14 cellular contexts compared by ENCODE assay signal in genomic region chr5:116521173-116521872, GRCh38. TPM values are rescaled to one million over a fixed set of nuclear protein-coding genes. Genes with fewer than 3 reads are reported as not detected.
A peak's percentile ranks its signal among the peaks of the same experiment; 100 is the strongest.
DNase-seq lines count a peak whose midpoint lies in the region; ATAC-seq, FAIRE-seq and TF ChIP-seq lines count a peak whose summit lies in the region.
"Had no signal": no experiment of that assay in that cellular context is flagged by ENCODE, and none has a peak within 500 bp of the region (broad histone marks: within the 10 kb centered on the region; RNA-seq: fewer than 3 reads in every experiment).

No MANE protein-coding gene starts in this region.

- in situ Hi-C loops in brain microvascular endothelial cell (cut with HindIII; ENCODE audit: low pct_ligation_motif_present, low sequenced_read_pairs): no loop called here

- H3K36me3 ChIP-seq in keratinocyte (ENCODE audit: control insufficient read depth in 2 of 2, extremely low read depth in 1 of 2, insufficient read depth in 2 of 2, low read length in 2 of 2) (no peaks in the 10 kb centered on the region), brain microvascular endothelial cell (replicated peaks) (no peaks in the 10 kb centered on the region)
- H3K36me3 ChIP-seq: ascending aorta had no signal

- H2AFZ ChIP-seq in keratinocyte (ENCODE audit: control insufficient read depth, low read length): no peak overlapping the region

- H4K20me1 ChIP-seq in keratinocyte (ENCODE audit: control insufficient read depth, extremely low read depth, insufficient read depth, low read length): no peaks in the 10 kb centered on the region

- H3K79me2 ChIP-seq in keratinocyte (ENCODE audit: control insufficient read depth, insufficient read depth, low read length): no peaks in the 10 kb centered on the region

- H3K9me3 ChIP-seq in keratinocyte (ENCODE audit: control insufficient read depth, low read depth, low read length): no peaks in the 10 kb centered on the region
- H3K9me3 ChIP-seq: ascending aorta had no signal

- H3K4me3 ChIP-seq in keratinocyte (ENCODE audit: control insufficient read depth in 2 of 3, extremely low read depth in 1 of 3, insufficient read depth in 2 of 3, low read depth in 1 of 3, low read length in 3 of 3): no peak overlapping the region
- no peak overlapping the region for H3K4me3 ChIP-seq in brain microvascular endothelial cell (ENCODE audit: low read depth, low read length)
- H3K4me3 ChIP-seq: ascending aorta had no signal

- H3K9me1 ChIP-seq in keratinocyte (ENCODE audit: control insufficient read depth, extremely low read depth, insufficient read depth, low read length): no peaks in the 10 kb centered on the region

- H3K27ac ChIP-seq in keratinocyte (ENCODE audit: control insufficient read depth, insufficient read depth, low read length) (no peak overlapping the region), brain microvascular endothelial cell (no peak overlapping the region)
- H3K27ac ChIP-seq: ascending aorta had no signal

- TF ChIP-seq CTCF in keratinocyte (optimal IDR thresholded peaks at IDR 0.05 in 1 of 3, IDR thresholded peaks at IDR 0.05 in 1 of 3, conservative IDR thresholded peaks at IDR 0.05 in 1 of 3; ENCODE audit: extremely low read depth in 1 of 3, insufficient read depth in 2 of 3, low read length in 3 of 3) (no peak), brain microvascular endothelial cell (IDR thresholded peaks at IDR 0.05; ENCODE audit: low read depth, low read length, missing control alignments) (no peak)

- H3K4me1 ChIP-seq in keratinocyte (ENCODE audit: control insufficient read depth, extremely low read depth, insufficient read depth, low read length): peaks cover 17% of the 10 kb centered on the region
- H3K4me1 ChIP-seq: ascending aorta had no signal

- ATAC-seq in GM18505 (IDR thresholded peaks at IDR 0.05; ENCODE audit: unreplicated experiment) (peak; percentile 74), GM21786 (IDR thresholded peaks at IDR 0.05; ENCODE audit: unreplicated experiment) (peak; percentile 66), HG03575 (IDR thresholded peaks at IDR 0.05; ENCODE audit: extremely low read depth, insufficient number of reproducible peaks, low FRiP score, unreplicated experiment) (peak; percentile 58), GM21390 (IDR thresholded peaks at IDR 0.05; ENCODE audit: unreplicated experiment) (no peak)

- TF ChIP-seq POLR2A in GM18505 (IDR thresholded peaks at IDR 0.05; ENCODE audit: borderline replicate concordance, extremely low read depth, insufficient read depth, insufficient read length): no peak

- DNase-seq in keratinocyte (ENCODE audit: low read depth, low spot score) (no peak), NCI-H2107 treated with DMSO at 0.1 percent for 48 hours (lab: John Stamatoyannopoulos, UW; ENCODE audit: unreplicated experiment) (no peak), NCI-H2029 (lab: John Stamatoyannopoulos, UW) (no peak), brain microvascular endothelial cell (no peak)
- DNase-seq: CD4-positive, alpha-beta T cell; H7; NCI-H146; stimulated activated CD4-positive, alpha-beta T cell treated with anti-CD3 and anti-CD28 coated beads, Interleukin-2, amount 100 ng/mL, for 24 hours had no signal

- no peak overlapping the region for H3K9ac ChIP-seq in keratinocyte (ENCODE audit: control insufficient read depth, extremely low read depth, insufficient read depth, low read length)

- dilution Hi-C loops in keratinocyte (cut with MboI; ENCODE audit: extremely low pct_ligation_motif_present, low sequenced_read_pairs): no loop called here

- peak; percentile 60 for FAIRE-seq in keratinocyte (lab: Jason Lieb, UNC)
- FAIRE-seq: islet of Langerhans had no signal

- H3K4me2 ChIP-seq in keratinocyte (ENCODE audit: control insufficient read depth, extremely low read depth, insufficient read depth, low read depth, low read length): peak overlapping the region; percentile 18

- H3K27me3 ChIP-seq in keratinocyte (ENCODE audit: control insufficient read depth, extremely low read depth, insufficient read depth, low read length): no peaks in the 10 kb centered on the region
- no peaks in the 10 kb centered on the region for H3K27me3 ChIP-seq in brain microvascular endothelial cell (replicated peaks)
- H3K27me3 ChIP-seq: ascending aorta had no signal

RNA-seq across cellular contexts. Expression of gene SEMA6A, which starts 53.3 kb away (rescaled TPM):
- polyA plus RNA-seq in keratinocyte: 0.53 to 0.84 TPM (median 0.68 TPM) in 3 replicates
- polyA plus RNA-seq in keratinocyte (2011; ENCODE audit: low read depth): 0.32 TPM
- polyA plus RNA-seq in keratinocyte (2011; cell fraction: cytosol; rRNA removed): 0.31 and 0.43 TPM in 2 replicates
- polyA plus RNA-seq in keratinocyte (2011; cell fraction: nucleus; rRNA removed): 2.8 and 3.4 TPM in 2 replicates
- 0.73 and 1.1 TPM in 2 replicates for polyA plus RNA-seq in keratinocyte (2012; ENCODE audit: low replicate concordance)
- polyA minus RNA-seq in keratinocyte: 1.0 to 7.9 TPM (median 1.8 TPM) in 3 replicates
- 1.5 TPM for polyA minus RNA-seq in keratinocyte (2011; cell fraction: cytosol; rRNA and poly(A)+ RNA removed)
- 5.5 and 6.9 TPM in 2 replicates for polyA minus RNA-seq in keratinocyte (2011; cell fraction: nucleus; rRNA and poly(A)+ RNA removed)
